In the genomic region with DNA sequence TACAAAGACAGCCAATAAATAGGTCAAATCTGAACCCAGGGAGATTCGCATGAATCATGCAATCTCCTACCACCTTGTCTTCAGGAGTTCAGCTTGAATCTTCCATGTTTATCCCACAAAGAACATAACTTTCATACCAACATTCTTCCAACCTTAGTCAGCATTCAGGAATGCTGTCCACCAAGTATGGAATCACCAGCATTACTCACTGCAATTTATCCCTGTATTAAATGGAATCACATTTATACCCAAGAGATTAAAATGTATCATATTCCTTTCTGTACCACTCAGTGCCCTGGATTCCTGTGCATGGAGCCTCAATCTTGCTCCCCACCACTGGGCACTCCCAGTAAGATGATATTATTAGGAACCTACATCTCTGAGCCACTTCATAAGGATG, we compare ENCODE assay signal across 9 cellular contexts.
A peak's percentile ranks its signal among the peaks of the same experiment; 100 is the strongest.
DNase-seq lines count a peak whose midpoint lies in the region; ATAC-seq and TF ChIP-seq lines count a peak whose summit lies in the region.
"Had no signal": no experiment of that assay in that cellular context is flagged by ENCODE, and none has a peak within 500 bp of the region (broad histone marks: within the 10 kb centered on the region; RNA-seq: fewer than 3 reads in every experiment).

No MANE protein-coding gene starts in this region.

- no peak for ATAC-seq in HG02852 (IDR thresholded peaks at IDR 0.05; ENCODE audit: unreplicated experiment)

- no peak overlapping the region for H3K18ac ChIP-seq in trophoblast cell (ENCODE audit: low read length)

- no peak overlapping the region for H3K4me2 ChIP-seq in trophoblast cell (ENCODE audit: low read length)

- H2AFZ ChIP-seq in trophoblast cell (ENCODE audit: insufficient read depth, low read length, poor library complexity) = no peak overlapping the region

- H2BK5ac ChIP-seq in trophoblast cell (ENCODE audit: low read depth, low read length, poor library complexity) = no peak overlapping the region

- no peak overlapping the region for H2BK12ac ChIP-seq in trophoblast cell (ENCODE audit: low read length)

- no peak overlapping the region for H4K8ac ChIP-seq in trophoblast cell (ENCODE audit: low read depth, low read length)

- H3K4me1 ChIP-seq in SJSA1 (replicated peaks) = peaks cover 44% of the 10 kb centered on the region
- H3K4me1 ChIP-seq in trophoblast cell (ENCODE audit: control insufficient read depth in 1 of 2, insufficient read depth in 2 of 2, low read length in 2 of 2) = peaks cover 4 to 7% of the 10 kb centered on the region in 2 experiments
- H3K4me1 ChIP-seq in ascending aorta = peaks cover 3 to 6% of the 10 kb centered on the region in 2 donors

- no peak overlapping the region for H4K12ac ChIP-seq in trophoblast cell (ENCODE audit: low read depth, low read length)

- TF ChIP-seq CTCF in fibroblast of pulmonary artery (IDR thresholded peaks at IDR 0.05; ENCODE audit: low read length, missing control alignments) = no peak
- no peak for TF ChIP-seq CTCF in ascending aorta (IDR thresholded peaks at IDR 0.05)

- H3K9me3 ChIP-seq in SJSA1 (replicated peaks) (no peaks in the 10 kb centered on the region), trophoblast cell (ENCODE audit: insufficient read depth, low read depth, low read length) (no peaks in the 10 kb centered on the region), ascending aorta (no peaks in the 10 kb centered on the region)

- intact Hi-C loops in ascending aorta (cut with DNase I) = loop anchor here (5.0 kb wide), 1 partner anchor 45 kb away; no protein-coding TSS in a partner anchor

- no peaks in the 10 kb centered on the region for H3K79me2 ChIP-seq in trophoblast cell (ENCODE audit: control insufficient read depth, insufficient read depth, low read length, poor library complexity)

- no peak overlapping the region for H2BK120ac ChIP-seq in trophoblast cell (ENCODE audit: insufficient read depth, low read length, poor library complexity)

- DNase-seq in ELR (ENCODE audit: low read depth) (peak; percentile 97), SJSA1 (ENCODE audit: low read depth in 1 of 2, low spot score in 2 of 2) (peak; percentile 50 to 88), fibroblast of pulmonary artery (ENCODE audit: low read depth) (peak; percentile 96), trophoblast cell (peak; percentile 68 to 93), D341Med (ENCODE audit: low spot score) (no peak), ascending aorta (ENCODE audit: low spot score in 2 of 2) (no peak)
- no peak for DNase-seq in activated CD4-positive, alpha-beta T cell treated with anti-CD3 and anti-CD28 coated beads for 4 hours
- DNase-seq: NCI-H510A had no signal

- H3K14ac ChIP-seq in trophoblast cell (ENCODE audit: low read length) = no peak overlapping the region

- H3K27ac ChIP-seq in SJSA1 = peak overlapping the region; percentile 97
- H3K27ac ChIP-seq in trophoblast cell (ENCODE audit: low read depth, low read length) = peak overlapping the region; percentile 30
- no peak overlapping the region for H3K27ac ChIP-seq in ascending aorta

- no peak overlapping the region for H3K4ac ChIP-seq in trophoblast cell (ENCODE audit: low read depth, low read length)

- H2AK5ac ChIP-seq in trophoblast cell (ENCODE audit: low read length) = no peak overlapping the region

- WGBS in trophoblast cell (ENCODE audit: extremely low coverage, insufficient coverage, insufficient read length) = no CpG with 5 or more reads among the region's 1 CpG

- H3K9ac ChIP-seq in trophoblast cell (ENCODE audit: low read length) = no peak overlapping the region

- no peak overlapping the region for H4K91ac ChIP-seq in trophoblast cell (ENCODE audit: low read depth, low read length)

- H3K4me3 ChIP-seq in SJSA1 = no peak overlapping the region
- no peak overlapping the region for H3K4me3 ChIP-seq in fibroblast of pulmonary artery (replicated peaks; ENCODE audit: low read depth, low read length)
- no peak overlapping the region for H3K4me3 ChIP-seq in trophoblast cell (ENCODE audit: low read depth, low read length)
- H3K4me3 ChIP-seq in ascending aorta = no peak overlapping the region

- no peaks in the 10 kb centered on the region for H3K27me3 ChIP-seq in SJSA1 (replicated peaks)
- no peaks in the 10 kb centered on the region for H3K27me3 ChIP-seq in trophoblast cell (ENCODE audit: insufficient read depth, low read length)
- H3K27me3 ChIP-seq in ascending aorta = no peaks in the 10 kb centered on the region

- peaks cover 4% of the 10 kb centered on the region for H3K79me1 ChIP-seq in trophoblast cell (ENCODE audit: low read length)

- no peak overlapping the region for H3K23ac ChIP-seq in trophoblast cell (ENCODE audit: low read length)

- no peaks in the 10 kb centered on the region for H3K36me3 ChIP-seq in SJSA1
- no peaks in the 10 kb centered on the region for H3K36me3 ChIP-seq in trophoblast cell (ENCODE audit: control insufficient read depth in 1 of 2, insufficient read depth in 2 of 2, low read length in 2 of 2)
- no peaks in the 10 kb centered on the region for H3K36me3 ChIP-seq in ascending aorta

Comparison
In these comparisons a context has a peak if more than half of its experiments do, and no peak if none do; other contexts are left out.
1. DNase-seq: peak in ELR (single experiment), SJSA1 (2 of 2), fibroblast of pulmonary artery (single experiment) and trophoblast cell (2 of 2); none in D341Med (single experiment), ascending aorta (0 of 2) and activated CD4-positive, alpha-beta T cell treated with anti-CD3 and anti-CD28 coated beads for 4 hours (0 of 2).
2. H3K27ac ChIP-seq: peak in SJSA1 (single experiment) and trophoblast cell (single experiment); none in ascending aorta (0 of 2).